13 cellular contexts compared by ENCODE assay signal in genomic region chr18:902179-902718, GRCh38. TPM values are rescaled to one million over a fixed set of nuclear protein-coding genes. Genes with fewer than 3 reads are reported as not detected.
DNase-seq lines count a peak whose midpoint lies in the region; ATAC-seq and TF ChIP-seq lines count a peak whose summit lies in the region.
"Had no signal": no experiment of that assay in that cellular context is flagged by ENCODE, and none has a peak within 500 bp of the region (broad histone marks: within the 10 kb centered on the region; RNA-seq: fewer than 3 reads in every experiment).

No MANE protein-coding gene starts in this region.

- no peak overlapping the region for H3K4me2 ChIP-seq in osteoblast (ENCODE audit: insufficient read depth, low read length)

- TF ChIP-seq EP300 in upper lobe of left lung (IDR thresholded peaks at IDR 0.05): no peak

- H3K27me3 ChIP-seq in osteoblast (ENCODE audit: insufficient read depth, low read length): peaks cover 46% of the 10 kb centered on the region
- peaks cover 2 to 39% (median 18%) of the 10 kb centered on the region in 4 donors for H3K27me3 ChIP-seq in upper lobe of left lung
- H3K27me3 ChIP-seq: ovary, SJCRH30 had no signal

- no peaks in the 10 kb centered on the region for H3K79me2 ChIP-seq in osteoblast (ENCODE audit: insufficient read depth, low read length)

- no peak overlapping the region for H3K4me3 Mint-ChIP-seq in activated T-helper 1 cell treated with anti-CD3 and anti-CD28 coated beads, Interleukin-12 subunit alpha, Interleukin-12 subunit beta, Interleukin-2, Interleukin-4 antibody, amounts not matched to agents 30 ng/mL and 10 ng/mL and 1 ng/mL, durations not matched to agents 14 hours and 24 hours and 36 hours

- no peak overlapping the region for H2AFZ ChIP-seq in osteoblast (ENCODE audit: low read length)

- no peaks in the 10 kb centered on the region for H3K4me1 Mint-ChIP-seq in activated T-helper 1 cell treated with anti-CD3 and anti-CD28 coated beads, Interleukin-12 subunit alpha, Interleukin-12 subunit beta, Interleukin-2, Interleukin-4 antibody, amounts not matched to agents 30 ng/mL and 10 ng/mL and 1 ng/mL, durations not matched to agents 14 hours and 24 hours and 36 hours (ENCODE audit: low read depth)

- H3K9me3 ChIP-seq in osteoblast (ENCODE audit: low read depth, low read length) (no peaks in the 10 kb centered on the region), upper lobe of left lung (no peaks in the 10 kb centered on the region)
- H3K9me3 ChIP-seq: ovary, SJCRH30 had no signal

- H4K20me1 ChIP-seq in osteoblast (ENCODE audit: insufficient read depth, low read length): no peaks in the 10 kb centered on the region

- H3K9me3 Mint-ChIP-seq in activated T-helper 1 cell treated with anti-CD3 and anti-CD28 coated beads, Interleukin-12 subunit alpha, Interleukin-12 subunit beta, Interleukin-2, Interleukin-4 antibody, amounts not matched to agents 30 ng/mL and 10 ng/mL and 1 ng/mL, durations not matched to agents 14 hours and 24 hours and 36 hours: no peaks in the 10 kb centered on the region

- H3K4me1 ChIP-seq in osteoblast (ENCODE audit: insufficient read depth, low read length) (no peaks in the 10 kb centered on the region), upper lobe of left lung (peaks cover 12 to 19% (median 14%) of the 10 kb centered on the region in 4 donors)
- H3K4me1 ChIP-seq: SJCRH30 had no signal

- H3K27ac ChIP-seq in osteoblast (ENCODE audit: low read depth, low read length) (no peak overlapping the region), upper lobe of left lung (no peak overlapping the region)
- H3K27ac ChIP-seq: ovary, SJCRH30 had no signal

- intact Hi-C loops in activated T-helper 1 cell treated with anti-CD3 and anti-CD28 coated beads, Interleukin-12 subunit alpha, Interleukin-12 subunit beta, Interleukin-2, Interleukin-4 antibody, amounts not matched to agents 30 ng/mL and 10 ng/mL and 1 ng/mL, durations not matched to agents 14 hours and 24 hours and 36 hours (cut with micrococcal nuclease): loop anchor here (5.0 kb wide), 1 partner anchor 60 kb away; no protein-coding TSS in a partner anchor

- no peak overlapping the region for H3K27ac Mint-ChIP-seq in activated T-helper 1 cell treated with anti-CD3 and anti-CD28 coated beads, Interleukin-12 subunit alpha, Interleukin-12 subunit beta, Interleukin-2, Interleukin-4 antibody, amounts not matched to agents 30 ng/mL and 10 ng/mL and 1 ng/mL, durations not matched to agents 14 hours and 24 hours and 36 hours

- TF ChIP-seq POLR2A in upper lobe of left lung (IDR thresholded peaks at IDR 0.05): no peak

- WGBS in upper lobe of left lung, 2 donors: 44 to 45% methylated on average over 13 of the region's 13 CpGs

- H3K4me3 ChIP-seq in osteoblast (ENCODE audit: insufficient read depth, low read length): no peak overlapping the region
- H3K4me3 ChIP-seq in upper lobe of left lung: no peak overlapping the region
- H3K4me3 ChIP-seq: ovary, SJCRH30 had no signal

- peaks cover 58% of the 10 kb centered on the region for H3K27me3 Mint-ChIP-seq in activated T-helper 1 cell treated with anti-CD3 and anti-CD28 coated beads, Interleukin-12 subunit alpha, Interleukin-12 subunit beta, Interleukin-2, Interleukin-4 antibody, amounts not matched to agents 30 ng/mL and 10 ng/mL and 1 ng/mL, durations not matched to agents 14 hours and 24 hours and 36 hours (ENCODE audit: insufficient read depth)

- DNase-seq in Daoy (ENCODE audit: low read depth) (peak; percentile 35), NCI-H146 treated with DMSO at 0.1 percent for 48 hours (lab: John Stamatoyannopoulos, UW; ENCODE audit: unreplicated experiment) (peak; percentile 89), amniotic epithelial cell (ENCODE audit: low read depth) (peak; percentile 20), osteoblast (ENCODE audit: insufficient read length, low spot score, missing footprints) (no peak), upper lobe of left lung (no peak), hepatic stellate cell (ENCODE audit: low spot score) (no peak)
- no peak for DNase-seq in activated T-helper 1 cell treated with anti-CD3 and anti-CD28 coated beads, Interleukin-12 subunit alpha, Interleukin-12 subunit beta, Interleukin-2, Interleukin-4 antibody, amounts not matched to agents 30 ng/mL and 10 ng/mL and 1 ng/mL, durations not matched to agents 14 hours and 24 hours and 36 hours (ENCODE audit: low spot score)
- DNase-seq: central memory CD4-positive, alpha-beta T cell; HCEC 1CT; ovary had no signal

- H3K36me3 ChIP-seq in osteoblast (ENCODE audit: insufficient read depth, low read length) (no peaks in the 10 kb centered on the region), upper lobe of left lung (no peaks in the 10 kb centered on the region)
- H3K36me3 ChIP-seq: ovary, SJCRH30 had no signal

- no peak for ATAC-seq in GM21619 (IDR thresholded peaks at IDR 0.05; ENCODE audit: unreplicated experiment)
- no peak for ATAC-seq in upper lobe of left lung (ENCODE audit: low FRiP score in 2 of 2)

- TF ChIP-seq CTCF in osteoblast (IDR thresholded peaks at IDR 0.05; ENCODE audit: extremely low read depth, low read depth, low read length) (peak; percentile 31), upper lobe of left lung (IDR thresholded peaks at IDR 0.05) (no peak)

- H3K36me3 Mint-ChIP-seq in activated T-helper 1 cell treated with anti-CD3 and anti-CD28 coated beads, Interleukin-12 subunit alpha, Interleukin-12 subunit beta, Interleukin-2, Interleukin-4 antibody, amounts not matched to agents 30 ng/mL and 10 ng/mL and 1 ng/mL, durations not matched to agents 14 hours and 24 hours and 36 hours (ENCODE audit: low read depth): peaks cover 2% of the 10 kb centered on the region

RNA-seq across cellular contexts. Expression of gene ADCYAP1, which starts 2.4 kb away (rescaled TPM):
- total RNA-seq in Daoy (2014; rRNA removed; shearing (Covaris generic)): 2.7 and 9.9 TPM in 2 replicates
- total RNA-seq in osteoblast (not detected in 2 replicates), upper lobe of left lung (under 1 TPM in 3 of 6 donors, not detected in 3; 0.20 to 0.44 (median 0.30) TPM)
- total RNA-seq in activated T-helper 1 cell treated with anti-CD3 and anti-CD28 coated beads, Interleukin-12 subunit alpha, Interleukin-12 subunit beta, Interleukin-2, Interleukin-4 antibody, amounts not matched to agents 30 ng/mL and 10 ng/mL and 1 ng/mL, durations not matched to agents 14 hours and 24 hours and 36 hours: not detected in 2 replicates
- total RNA-seq: activated CD8-positive, alpha-beta memory T cell treated with anti-CD3 and anti-CD28 coated beads for 36 hours had no signal

Comparison
In these comparisons a context has a peak if more than half of its experiments do, and no peak if none do; other contexts are left out.
1. DNase-seq: peak in Daoy (single experiment), NCI-H146 treated with DMSO at 0.1 percent for 48 hours (single experiment) and amniotic epithelial cell (single experiment); none in osteoblast (single experiment), activated T-helper 1 cell treated with anti-CD3 and anti-CD28 coated beads, Interleukin-12 subunit alpha, Interleukin-12 subunit beta, Interleukin-2, Interleukin-4 antibody, amounts not matched to agents 30 ng/mL and 10 ng/mL and 1 ng/mL, durations not matched to agents 14 hours and 24 hours and 36 hours (single experiment), upper lobe of left lung (0 of 2) and hepatic stellate cell (single experiment).